In genomic region chr11:78202733-78203167, GRCh38 we compare ENCODE assay signal across 1 cellular context.
TF ChIP-seq lines count a peak whose summit lies in the region.

No MANE protein-coding gene starts in this region.

TF ChIP-seq in HepG2, 621 proteins besides CTCF, POLR2A, EP300 and RAD21 (continued from another document and continues in another):
- peak; percentile 50; the same call in 1 of the 2 replicates for TF ChIP-seq AHDC1 (CRISPR knock-in tag; IDR thresholded peaks at IDR 0.05; ENCODE audit: borderline replicate concordance)
- peak; percentile 28; the same call in 1 of the 2 replicates for TF ChIP-seq TBX2 (CRISPR knock-in tag; IDR thresholded peaks at IDR 0.05; ENCODE audit: borderline replicate concordance)
- no peak for TF ChIP-seq ZNF326 (CRISPR knock-in tag; IDR thresholded peaks at IDR 0.05; ENCODE audit: borderline replicate concordance)
- no peak for TF ChIP-seq ZNF362 (CRISPR knock-in tag; IDR thresholded peaks at IDR 0.05; ENCODE audit: borderline replicate concordance)
- peak; percentile 72 for TF ChIP-seq TCF7 (IDR thresholded peaks at IDR 0.05; ENCODE audit: low read depth)
- peak; percentile 52; the same call in 1 of the 2 replicates for TF ChIP-seq CREM (IDR thresholded peaks at IDR 0.05)
- no peak for TF ChIP-seq CREM (CRISPR knock-in tag; IDR thresholded peaks at IDR 0.05)
- TF ChIP-seq MIXL1 (CRISPR knock-in tag; IDR thresholded peaks at IDR 0.05) = peak; percentile 89
- TF ChIP-seq TAF1 (CRISPR knock-in tag; IDR thresholded peaks at IDR 0.05) = peak; percentile 38; the same call in 1 of the 2 replicates
- TF ChIP-seq HNF4G (IDR thresholded peaks at IDR 0.05; ENCODE audit: borderline replicate concordance, low read depth, low read length) = peak; percentile 59
- TF ChIP-seq HNF4G (CRISPR knock-in tag; IDR thresholded peaks at IDR 0.05; ENCODE audit: borderline replicate concordance, low read depth) = peak; percentile 51; the same call in 1 of the 2 replicates
- TF ChIP-seq ZNF350 (CRISPR knock-in tag; IDR thresholded peaks at IDR 0.05; ENCODE audit: borderline replicate concordance, low read depth) = peak; percentile 51; the same call in 1 of the 2 replicates
- TF ChIP-seq ZNF614 (CRISPR knock-in tag; IDR thresholded peaks at IDR 0.05; ENCODE audit: borderline replicate concordance) = peak; percentile 86; the same call in 1 of the 2 replicates
- TF ChIP-seq ZMYM2 (CRISPR knock-in tag; IDR thresholded peaks at IDR 0.05) = peak; percentile 87; the same call in 1 of the 2 replicates
- peak; percentile 54; the same call in 1 of the 2 replicates for TF ChIP-seq GABPB1 (CRISPR knock-in tag; IDR thresholded peaks at IDR 0.05)
- 0 out of 4 replicates have a peak, but pooled peaks of 1 of the 2 experiments have one; percentile 14 for TF ChIP-seq NR2F1 (CRISPR knock-in tag; IDR thresholded peaks at IDR 0.05)
- TF ChIP-seq ZNF205 (CRISPR knock-in tag; IDR thresholded peaks at IDR 0.05) = peak; percentile 96
- no peak for TF ChIP-seq MEIS1 (CRISPR knock-in tag; IDR thresholded peaks at IDR 0.05; ENCODE audit: borderline replicate concordance)
- no peak for TF ChIP-seq FOXP1 (IDR thresholded peaks at IDR 0.05)
- TF ChIP-seq FOXP1 (CRISPR knock-in tag; IDR thresholded peaks at IDR 0.05) = peak; percentile 41; the same call in 1 of the 2 replicates
- peak; percentile 44; the same call in 1 of the 2 replicates for TF ChIP-seq ZBTB7B (CRISPR knock-in tag; IDR thresholded peaks at IDR 0.05)
- TF ChIP-seq SKIL (CRISPR knock-in tag; IDR thresholded peaks at IDR 0.05; ENCODE audit: borderline replicate concordance) = peak; percentile 88
- TF ChIP-seq RARA (CRISPR knock-in tag; IDR thresholded peaks at IDR 0.05) = peak; percentile 84
- TF ChIP-seq BCL6 (CRISPR knock-in tag; IDR thresholded peaks at IDR 0.05) = peak; percentile 84
- TF ChIP-seq ZNF710 (CRISPR knock-in tag; IDR thresholded peaks at IDR 0.05; ENCODE audit: borderline replicate concordance) = peak; percentile 80; the same call in 1 of the 2 replicates
- TF ChIP-seq ZFP1 (CRISPR knock-in tag; IDR thresholded peaks at IDR 0.05) = peak; percentile 53; the same call in 1 of the 2 replicates
- TF ChIP-seq PHF8 (CRISPR knock-in tag; IDR thresholded peaks at IDR 0.05) = 0 out of 2 replicates have a peak, but pooled peaks have one; percentile 31
- TF ChIP-seq KMT2B (CRISPR knock-in tag; IDR thresholded peaks at IDR 0.05) = peak; percentile 59; the same call in 1 of the 2 replicates
- TF ChIP-seq ZNF335 (CRISPR knock-in tag; IDR thresholded peaks at IDR 0.05) = no peak
- TF ChIP-seq POGZ (CRISPR knock-in tag; IDR thresholded peaks at IDR 0.05) = peak; percentile 44; the same call in 1 of the 2 replicates
- TF ChIP-seq GABPA (IDR thresholded peaks at IDR 0.05; ENCODE audit: low read depth, low read length) = peak; percentile 25; the same call in 1 of the 2 replicates
- peak; percentile 74 for TF ChIP-seq GABPA (CRISPR knock-in tag; IDR thresholded peaks at IDR 0.05; ENCODE audit: low read depth)
- peak; percentile 71; the same call in 1 of the 2 replicates for TF ChIP-seq ZKSCAN8 (CRISPR knock-in tag; IDR thresholded peaks at IDR 0.05; ENCODE audit: borderline replicate concordance)
- peak; percentile 57; the same call in 1 of the 2 replicates for TF ChIP-seq ARID4A (CRISPR knock-in tag; IDR thresholded peaks at IDR 0.05; ENCODE audit: borderline replicate concordance)
- peak; percentile 74 for TF ChIP-seq TEAD3 (CRISPR knock-in tag; optimal IDR thresholded peaks at IDR 0.05; ENCODE audit: borderline replicate concordance)
- TF ChIP-seq THRA (CRISPR knock-in tag; IDR thresholded peaks at IDR 0.05; ENCODE audit: borderline replicate concordance) = peak; percentile 68; the same call in 1 of the 2 replicates
- no peak for TF ChIP-seq JUN (CRISPR knock-in tag; IDR thresholded peaks at IDR 0.05)
- 0 out of 2 replicates have a peak, but pooled peaks have one; percentile 29 for TF ChIP-seq PITX1 (CRISPR knock-in tag; IDR thresholded peaks at IDR 0.05)
- TF ChIP-seq ZNF230 (CRISPR knock-in tag; IDR thresholded peaks at IDR 0.05) = no peak
- TF ChIP-seq FOXJ3 (CRISPR knock-in tag; IDR thresholded peaks at IDR 0.05; ENCODE audit: borderline replicate concordance) = peak; percentile 56; the same call in 1 of the 2 replicates
- no peak for TF ChIP-seq ZNF746 (CRISPR knock-in tag; IDR thresholded peaks at IDR 0.05)
- TF ChIP-seq ZEB1 (IDR thresholded peaks at IDR 0.05; ENCODE audit: insufficient replicate concordance, low read depth) = peak; percentile 60
- peak; percentile 88 for TF ChIP-seq PAXIP1 (CRISPR knock-in tag; conservative IDR thresholded peaks at IDR 0.05)
